14 cellular contexts compared by ENCODE assay signal in genomic region chr5:171121638-171122037, GRCh38.
A peak's percentile ranks its signal among the peaks of the same experiment; 100 is the strongest.
DNase-seq lines count a peak whose midpoint lies in the region; ATAC-seq and TF ChIP-seq lines count a peak whose summit lies in the region.
"Had no signal": no experiment of that assay in that cellular context is flagged by ENCODE, and none has a peak within 500 bp of the region (broad histone marks: within the 10 kb centered on the region; RNA-seq: fewer than 3 reads in every experiment).

No MANE protein-coding gene starts in this region.

- intact Hi-C loops in aorta (cut with DNase I): no loop called here

- H3K27me3 ChIP-seq in AG04450 (ENCODE audit: control insufficient read depth, insufficient read depth, low read length): no peaks in the 10 kb centered on the region
- no peaks in the 10 kb centered on the region for H3K27me3 ChIP-seq in H9 (ENCODE audit: insufficient read depth, low read length)
- H3K27me3 ChIP-seq in aorta (ENCODE audit: control insufficient read depth in 1 of 2, insufficient read depth in 2 of 2, low read length in 1 of 2): no peaks in the 10 kb centered on the region

- H2BK12ac ChIP-seq in H9 (ENCODE audit: insufficient read length, low read depth, low read length): no peak overlapping the region

- no peaks in the 10 kb centered on the region for H3K27me3 Mint-ChIP-seq in H9 (ENCODE audit: low read depth)

- H3K79me1 ChIP-seq in H9 (ENCODE audit: insufficient read depth, low read depth, low read length, poor library complexity, severe bottlenecking): no peaks in the 10 kb centered on the region

- no peak overlapping the region for H4K91ac ChIP-seq in H9 (ENCODE audit: insufficient read length, low read depth, low read length)

- H3K4me2 ChIP-seq in H9 (ENCODE audit: insufficient read depth, insufficient read length, low read length): no peak overlapping the region
- H3K4me2 ChIP-seq: A549, GM23338 had no signal

- H3K4me3 Mint-ChIP-seq in H9: no peak overlapping the region
- H3K4me3 Mint-ChIP-seq: GM23338 had no signal

- H2BK20ac ChIP-seq in H9 (ENCODE audit: low read depth, low read length, poor library complexity, severe bottlenecking): no peak overlapping the region

- H3K9me3 ChIP-seq in AG04450 (ENCODE audit: control insufficient read depth, insufficient read depth, low read length) (no peaks in the 10 kb centered on the region), H9 (ENCODE audit: control insufficient read depth, low read depth, low read length) (no peaks in the 10 kb centered on the region), aorta (ENCODE audit: control insufficient read depth, low read length) (peaks cover 2% of the 10 kb centered on the region)
- H3K9me3 ChIP-seq: A549 had no signal

- H4K5ac ChIP-seq in H9 (ENCODE audit: insufficient read length, low read depth, low read length): no peak overlapping the region

- no peak overlapping the region for H2BK15ac ChIP-seq in H9 (ENCODE audit: low read depth, low read length)

- peak overlapping the region; percentile 31 for H3K27ac ChIP-seq in AG04450 (ENCODE audit: low read depth, low read length)
- no peak overlapping the region for H3K27ac ChIP-seq in H9 (ENCODE audit: insufficient read length, low read depth, low read length)
- no peak overlapping the region for H3K27ac ChIP-seq in aorta (ENCODE audit: low read depth in 1 of 2, low read length in 2 of 2)
- H3K27ac ChIP-seq: A549 had no signal

- TF ChIP-seq CTCF in AG04450 (IDR thresholded peaks at IDR 0.05; ENCODE audit: low read depth, low read length) (no peak), H9 (conservative IDR thresholded peaks at IDR 0.05) (no peak)

- no peak overlapping the region for H3K27ac Mint-ChIP-seq in H9
- H3K27ac Mint-ChIP-seq: CD4-positive, alpha-beta memory T cell; GM23338 had no signal

- H2AFZ ChIP-seq in H9 (ENCODE audit: low read length): no peak overlapping the region
- H2AFZ ChIP-seq: GM23338 had no signal

- no peaks in the 10 kb centered on the region for H4K20me1 ChIP-seq in H9 (ENCODE audit: control insufficient read depth, insufficient read depth, insufficient read length)

- no peak overlapping the region for H2BK120ac ChIP-seq in H9 (ENCODE audit: low read depth, low read length, poor library complexity, severe bottlenecking)

- no peaks in the 10 kb centered on the region for H3K9me3 Mint-ChIP-seq in H9
- H3K9me3 Mint-ChIP-seq: GM23338 had no signal

- CTCF ChIA-PET in AG04450 (lab: Charles Lee): no interaction called here

- no peak overlapping the region for H3K18ac ChIP-seq in H9 (ENCODE audit: insufficient read length, low read depth, low read length)

- H3K56ac ChIP-seq in H9 (ENCODE audit: insufficient read length, low read depth, low read length): no peak overlapping the region

- POLR2A ChIA-PET in AG04450 (lab: Yijun Ruan, JAX): no interaction called here

- no peak overlapping the region for H3K23ac ChIP-seq in H9 (ENCODE audit: insufficient read length, low read depth, low read length)

- H3K4me3 ChIP-seq in AG04450 (ENCODE audit: low read depth, low read length) (no peak overlapping the region), aorta (ENCODE audit: low read length in 2 of 2) (no peak overlapping the region)
- H3K4me3 ChIP-seq: A549, GM23338 had no signal

- H3K9ac ChIP-seq in H9 (ENCODE audit: extremely low read depth, insufficient read length, low read length): no peak overlapping the region

- no peak overlapping the region for H2AK5ac ChIP-seq in H9 (ENCODE audit: insufficient read length, low read length)

- no peak overlapping the region for H3T11ph ChIP-seq in H9 (ENCODE audit: low read length)

- peak overlapping the region; percentile 50; the same call in 1 of the 2 replicates for H3K14ac ChIP-seq in H9 (ENCODE audit: insufficient read depth, low read length)

- H3K79me2 ChIP-seq in H9 (ENCODE audit: insufficient read depth, low read length): no peaks in the 10 kb centered on the region

- peak; percentile 11 for ATAC-seq in aorta (ENCODE audit: low FRiP score)
- ATAC-seq: A549, GM23338 had no signal

- no peak overlapping the region for H4K8ac ChIP-seq in H9 (replicated peaks; ENCODE audit: insufficient read length, low read depth, low read length)

- no peak overlapping the region for H3K4ac ChIP-seq in H9 (ENCODE audit: low read depth, low read length)

- no peaks in the 10 kb centered on the region for H3K36me3 Mint-ChIP-seq in H9 (ENCODE audit: insufficient read depth in 1 of 3, low read depth in 3 of 3)
- H3K36me3 Mint-ChIP-seq: CD4-positive, alpha-beta memory T cell had no signal

- no peaks in the 10 kb centered on the region for H3K23me2 ChIP-seq in H9 (ENCODE audit: insufficient read length, low read depth, low read length, poor library complexity, severe bottlenecking)

- no peaks in the 10 kb centered on the region for H3K4me1 ChIP-seq in H9 (ENCODE audit: insufficient read depth, low read length)
- H3K4me1 ChIP-seq in aorta (ENCODE audit: control insufficient read depth in 1 of 2, insufficient read depth in 2 of 2, low read length in 2 of 2): no peaks in the 10 kb centered on the region
- H3K4me1 ChIP-seq: A549 had no signal

- no peak overlapping the region for H2BK5ac ChIP-seq in H9 (ENCODE audit: insufficient read length, low read length)

- DNase-seq in AG04450 (ENCODE audit: low read depth, low spot score) (no peak), H9 (no peak), ecto neural progenitor cell (ENCODE audit: low spot score) (peak; percentile 39), aorta (no peak), putamen (ENCODE audit: low spot score) (no peak), OCI-M1 (lab: John Stamatoyannopoulos, UW) (no peak), DMS53 treated with DMSO at 0.1 percent for 48 hours (lab: John Stamatoyannopoulos, UW; ENCODE audit: unreplicated experiment) (no peak)
- DNase-seq: 8988T, ACHN, GF-D8, HCEC 1CT had no signal

- no peaks in the 10 kb centered on the region for H3K4me1 Mint-ChIP-seq in H9
- H3K4me1 Mint-ChIP-seq: CD4-positive, alpha-beta memory T cell; GM23338 had no signal

- no peaks in the 10 kb centered on the region for H3K36me3 ChIP-seq in aorta (ENCODE audit: control insufficient read depth in 1 of 2, insufficient read depth in 2 of 2, low read length in 1 of 2)

- WGBS in H9 (ENCODE audit: extremely low coverage, insufficient read length, low lambda C conversion rate): no CpG with 5 or more reads among the region's 3 CpGs
- WGBS in aorta, 2 donors: 86 to 92% methylated on average over 3 of the region's 3 CpGs
